Comparison of ENCODE assay signal across 16 cellular contexts in genomic region chr15:94053626-94054025, GRCh38.
DNase-seq lines count a peak whose midpoint lies in the region; ATAC-seq and TF ChIP-seq lines count a peak whose summit lies in the region.
"Had no signal": no experiment of that assay in that cellular context is flagged by ENCODE, and none has a peak within 500 bp of the region (broad histone marks: within the 10 kb centered on the region; RNA-seq: fewer than 3 reads in every experiment).

No MANE protein-coding gene starts in this region.

- no peak overlapping the region for H2BK15ac ChIP-seq in mesendoderm (replicated peaks; ENCODE audit: low read depth)

- H3K4ac ChIP-seq in mesendoderm (ENCODE audit: low read depth, low read length): no peak overlapping the region

- CTCF ChIA-PET in SK-N-SH (lab: Yijun Ruan, JAX): no interaction called here

- H3K23ac ChIP-seq in mesendoderm (ENCODE audit: low read length): no peak overlapping the region

- H3K56ac ChIP-seq in mesendoderm (ENCODE audit: low read length): no peak overlapping the region

- no peak for TF ChIP-seq CTCF in SK-N-SH (IDR thresholded peaks at IDR 0.05)

- no peaks in the 10 kb centered on the region for H3K79me1 ChIP-seq in mesendoderm (ENCODE audit: low read length)

- H2BK120ac ChIP-seq in mesendoderm (ENCODE audit: low read depth, low read length): no peak overlapping the region

- peak; percentile 45 for ATAC-seq in stimulated activated memory B cell treated with anti-CD40 and anti-IgM and Interleukin-4, amounts not matched to agents 10 μg/mL and 1 μg/mL and 100 μg/mL, for 72 hours
- ATAC-seq in GM21723 (IDR thresholded peaks at IDR 0.05; ENCODE audit: unreplicated experiment): no peak
- ATAC-seq: CD8-positive, alpha-beta T cell had no signal

- H3K4me3 ChIP-seq in Karpas-422 (ENCODE audit: low read length): no peak overlapping the region
- no peak overlapping the region for H3K4me3 ChIP-seq in SK-N-SH (ENCODE audit: low read depth in 2 of 2, low read length in 1 of 2)
- no peak overlapping the region for H3K4me3 ChIP-seq in mesendoderm (ENCODE audit: low read length)
- H3K4me3 ChIP-seq: HAP-1 had no signal

- no peak overlapping the region for H2BK5ac ChIP-seq in mesendoderm (ENCODE audit: low read length)

- no peak overlapping the region for H3K27ac Mint-ChIP-seq in stimulated activated memory B cell treated with anti-CD40 and anti-IgM and Interleukin-4, amounts not matched to agents 10 μg/mL and 1 μg/mL and 100 μg/mL, for 72 hours
- H3K27ac Mint-ChIP-seq: B cell; CD14-positive monocyte; CD8-positive, alpha-beta T cell had no signal

- H2AFZ ChIP-seq in Karpas-422 (ENCODE audit: low read length): no peak overlapping the region
- no peak overlapping the region for H2AFZ ChIP-seq in SK-N-SH (ENCODE audit: low read depth)

- no peak overlapping the region for H4K8ac ChIP-seq in mesendoderm (ENCODE audit: low read depth, low read length)

- no peaks in the 10 kb centered on the region for H3F3A ChIP-seq in SK-N-SH (replicated peaks; ENCODE audit: insufficient read depth)

- H3K9ac ChIP-seq in Karpas-422 (ENCODE audit: low read length): no peak overlapping the region
- H3K9ac ChIP-seq in SK-N-SH: no peak overlapping the region
- no peak overlapping the region for H3K9ac ChIP-seq in mesendoderm (ENCODE audit: low read length)

- H3K4me3 Mint-ChIP-seq in stimulated activated memory B cell treated with anti-CD40 and anti-IgM and Interleukin-4, amounts not matched to agents 10 μg/mL and 1 μg/mL and 100 μg/mL, for 72 hours: no peak overlapping the region
- H3K4me3 Mint-ChIP-seq: B cell; CD14-positive monocyte; CD8-positive, alpha-beta T cell had no signal

- H3K27me3 Mint-ChIP-seq in stimulated activated memory B cell treated with anti-CD40 and anti-IgM and Interleukin-4, amounts not matched to agents 10 μg/mL and 1 μg/mL and 100 μg/mL, for 72 hours: no peaks in the 10 kb centered on the region

- H3K4me2 ChIP-seq in Karpas-422 (ENCODE audit: low read depth, low read length, poor library complexity, severe bottlenecking) (no peak overlapping the region), SK-N-SH (no peak overlapping the region), mesendoderm (ENCODE audit: low read length) (no peak overlapping the region)

- no peaks in the 10 kb centered on the region for H3K36me3 Mint-ChIP-seq in stimulated activated memory B cell treated with anti-CD40 and anti-IgM and Interleukin-4, amounts not matched to agents 10 μg/mL and 1 μg/mL and 100 μg/mL, for 72 hours
- H3K36me3 Mint-ChIP-seq: CD14-positive monocyte; CD8-positive, alpha-beta T cell had no signal

- H3K9me2 ChIP-seq in Karpas-422 (replicated peaks; ENCODE audit: insufficient read depth, low read length): no peaks in the 10 kb centered on the region
- H3K9me2 ChIP-seq in SK-N-SH: no peaks in the 10 kb centered on the region

- H3K36me3 ChIP-seq in Karpas-422 (ENCODE audit: insufficient read depth, low read length) (no peaks in the 10 kb centered on the region), SK-N-SH (replicated peaks in 1 of 2; ENCODE audit: control insufficient read depth in 1 of 2, insufficient read depth in 2 of 2, low read length in 1 of 2) (no peaks in the 10 kb centered on the region), mesendoderm (ENCODE audit: control insufficient read depth, insufficient read depth, low read length) (no peaks in the 10 kb centered on the region)
- H3K36me3 ChIP-seq: HAP-1 had no signal

- H3K79me2 ChIP-seq in Karpas-422 (ENCODE audit: low read length) (no peaks in the 10 kb centered on the region), SK-N-SH (ENCODE audit: insufficient read depth) (no peaks in the 10 kb centered on the region), mesendoderm (ENCODE audit: control insufficient read depth, insufficient read depth, low read length) (no peaks in the 10 kb centered on the region)

- no peaks in the 10 kb centered on the region for H3K4me1 Mint-ChIP-seq in stimulated activated memory B cell treated with anti-CD40 and anti-IgM and Interleukin-4, amounts not matched to agents 10 μg/mL and 1 μg/mL and 100 μg/mL, for 72 hours
- H3K4me1 Mint-ChIP-seq: B cell had no signal

- TF ChIP-seq EP300 in SK-N-SH (IDR thresholded peaks at IDR 0.05; ENCODE audit: borderline replicate concordance in 1 of 2, low read depth in 1 of 2, low read length in 1 of 2): no peak

- H2AK5ac ChIP-seq in mesendoderm (ENCODE audit: low read length): no peak overlapping the region

- H4K20me1 ChIP-seq in Karpas-422 (ENCODE audit: insufficient read depth, low read depth, low read length) (no peaks in the 10 kb centered on the region), SK-N-SH (ENCODE audit: insufficient read depth) (no peaks in the 10 kb centered on the region)

- peaks cover 8% of the 10 kb centered on the region for H3K9me3 Mint-ChIP-seq in stimulated activated memory B cell treated with anti-CD40 and anti-IgM and Interleukin-4, amounts not matched to agents 10 μg/mL and 1 μg/mL and 100 μg/mL, for 72 hours
- H3K9me3 Mint-ChIP-seq: CD14-positive monocyte; CD8-positive, alpha-beta T cell had no signal

- H3K27me3 ChIP-seq in Karpas-422 (ENCODE audit: low read length): no peaks in the 10 kb centered on the region
- H3K27me3 ChIP-seq in SK-N-SH (ENCODE audit: insufficient read depth): no peaks in the 10 kb centered on the region
- H3K27me3 ChIP-seq in mesendoderm (ENCODE audit: insufficient read depth, low read length, poor library complexity): no peaks in the 10 kb centered on the region

- DNase-seq in DMS53 (lab: John Stamatoyannopoulos, UW) (peak; percentile 34), DMS53 treated with DMSO at 0.1 percent for 48 hours (lab: John Stamatoyannopoulos, UW; ENCODE audit: unreplicated experiment) (no peak), Karpas-422 (peak; percentile 43), NCI-H69 (lab: John Stamatoyannopoulos, UW) (peak; percentile 56), SK-N-SH (no peak), mesendoderm (no peak)
- DNase-seq: Caco-2; CD8-positive, alpha-beta T cell; DMS79 treated with DMSO at 0.1 percent for 48 hours; GDM1 had no signal

- H3K4me1 ChIP-seq in Karpas-422 (ENCODE audit: low read length): no peaks in the 10 kb centered on the region
- no peaks in the 10 kb centered on the region for H3K4me1 ChIP-seq in SK-N-SH (ENCODE audit: control insufficient read depth in 1 of 2, insufficient read depth in 2 of 2, low read depth in 1 of 2, low read length in 1 of 2)
- no peaks in the 10 kb centered on the region for H3K4me1 ChIP-seq in mesendoderm (ENCODE audit: control insufficient read depth, low read depth, low read length)
- H3K4me1 ChIP-seq: Caco-2, HAP-1 had no signal

- H4K5ac ChIP-seq in mesendoderm (ENCODE audit: low read length): no peak overlapping the region

- H3K27ac ChIP-seq in Karpas-422 (ENCODE audit: low read length) (no peak overlapping the region), SK-N-SH (ENCODE audit: low read depth in 2 of 2, low read length in 1 of 2) (no peak overlapping the region), mesendoderm (ENCODE audit: low read depth, low read length) (no peak overlapping the region)
- H3K27ac ChIP-seq: HL-60 had no signal

- POLR2A ChIA-PET in SK-N-SH (lab: Yijun Ruan, JAX): no interaction called here

- H3K18ac ChIP-seq in mesendoderm (ENCODE audit: low read length): no peak overlapping the region

- H3K9me3 ChIP-seq in Karpas-422 (ENCODE audit: low read length) (peaks cover 3% of the 10 kb centered on the region; the same call in 1 of the 2 replicates), SK-N-SH (no peaks in the 10 kb centered on the region)
- H3K9me3 ChIP-seq: Caco-2, HAP-1 had no signal

- TF ChIP-seq RAD21 in SK-N-SH (IDR thresholded peaks at IDR 0.05; ENCODE audit: low read length): no peak

TF ChIP-seq in SK-N-SH, 30 proteins besides CTCF, POLR2A, EP300 and RAD21:
- no peak for TF ChIP-seq TCF12 (IDR thresholded peaks at IDR 0.05)
- TF ChIP-seq, protein P1, sequence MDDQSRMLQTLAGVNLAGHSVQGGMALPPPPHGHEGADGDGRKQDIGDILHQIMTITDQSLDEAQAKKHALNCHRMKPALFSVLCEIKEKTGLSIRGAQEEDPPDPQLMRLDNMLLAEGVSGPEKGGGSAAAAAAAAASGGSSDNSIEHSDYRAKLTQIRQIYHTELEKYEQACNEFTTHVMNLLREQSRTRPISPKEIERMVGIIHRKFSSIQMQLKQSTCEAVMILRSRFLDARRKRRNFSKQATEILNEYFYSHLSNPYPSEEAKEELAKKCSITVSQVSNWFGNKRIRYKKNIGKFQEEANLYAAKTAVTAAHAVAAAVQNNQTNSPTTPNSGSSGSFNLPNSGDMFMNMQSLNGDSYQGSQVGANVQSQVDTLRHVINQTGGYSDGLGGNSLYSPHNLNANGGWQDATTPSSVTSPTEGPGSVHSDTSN (IDR thresholded peaks at IDR 0.05): no peak
- no peak for TF ChIP-seq MAX (IDR thresholded peaks at IDR 0.05; ENCODE audit: low read depth)
- TF ChIP-seq FOXJ3 (CRISPR knock-in tag; IDR thresholded peaks at IDR 0.05): no peak
- no peak for TF ChIP-seq RCOR1 (IDR thresholded peaks at IDR 0.05; ENCODE audit: low read length)
- no peak for TF ChIP-seq GABPA (IDR thresholded peaks at IDR 0.05; ENCODE audit: low read depth)
- TF ChIP-seq JUND (IDR thresholded peaks at IDR 0.05): no peak
- no peak for TF ChIP-seq TEAD4 (IDR thresholded peaks at IDR 0.05; ENCODE audit: borderline replicate concordance, insufficient read depth)
- no peak for TF ChIP-seq MXI1 (IDR thresholded peaks at IDR 0.05; ENCODE audit: low read depth, low read length)

Comparison
In these comparisons a context has a peak if more than half of its experiments do, and no peak if none do; other contexts are left out.
1. DNase-seq: peak in DMS53 (single experiment), Karpas-422 (single experiment) and NCI-H69 (single experiment); none in DMS53 treated with DMSO at 0.1 percent for 48 hours (single experiment), SK-N-SH (single experiment) and mesendoderm (single experiment).